ENCODE assay signal across 1 cellular context in genomic region chr10:51046668-51047067, GRCh38.
TF ChIP-seq lines count a peak whose summit lies in the region.

No MANE protein-coding gene starts in this region.

TF ChIP-seq in HepG2, 621 proteins besides CTCF, POLR2A, EP300 and RAD21 (continued from another document):
- no peak for TF ChIP-seq HIC2 (CRISPR knock-in tag; IDR thresholded peaks at IDR 0.05; ENCODE audit: low read depth)
